Comparison of ENCODE assay signal across 8 cellular contexts in genomic region chr5:150486402-150487198, GRCh38. TPM values are rescaled to one million over a fixed set of nuclear protein-coding genes. Genes with fewer than 3 reads are reported as not detected.
A peak's percentile ranks its signal among the peaks of the same experiment; 100 is the strongest.
DNase-seq lines count a peak whose midpoint lies in the region; FAIRE-seq and TF ChIP-seq lines count a peak whose summit lies in the region.

No MANE protein-coding gene starts in this region.

- H2AFZ ChIP-seq in Karpas-422 (ENCODE audit: low read length): no peak overlapping the region; the same call in 1 of the 2 replicates

- H3K9ac ChIP-seq in Karpas-422 (ENCODE audit: low read length) (peak overlapping the region; percentile 79), colonic mucosa (ENCODE audit: low read depth in 2 of 2, low read length in 2 of 2) (peak overlapping the region; percentile 87 to 100)

- H3K4me1 ChIP-seq in Karpas-422 (ENCODE audit: low read length) (peaks cover 53% of the 10 kb centered on the region), colonic mucosa (peaks cover 22% of the 10 kb centered on the region)

- no peaks in the 10 kb centered on the region for H3K79me2 ChIP-seq in Karpas-422 (ENCODE audit: low read length)

- H3K9me3 ChIP-seq in Karpas-422 (ENCODE audit: low read length): no peaks in the 10 kb centered on the region
- no peaks in the 10 kb centered on the region for H3K9me3 ChIP-seq in colonic mucosa

- H3K9me2 ChIP-seq in Karpas-422 (replicated peaks; ENCODE audit: insufficient read depth, low read length): no peaks in the 10 kb centered on the region

- H3K36me3 ChIP-seq in Karpas-422 (ENCODE audit: insufficient read depth, low read length) (no peaks in the 10 kb centered on the region), colonic mucosa (no peaks in the 10 kb centered on the region)

- intact Hi-C loops in colonic mucosa (cut with DNase I): loop anchor here (5.0 kb wide), 1 partner anchor 36 kb away; no protein-coding TSS in a partner anchor

- H3K27ac ChIP-seq in Karpas-422 (ENCODE audit: low read length): peak overlapping the region; percentile 14; the same call in 1 of the 2 replicates
- peak overlapping the region; percentile 89 for H3K27ac ChIP-seq in colonic mucosa

- no peaks in the 10 kb centered on the region for H3K27me3 ChIP-seq in Karpas-422 (ENCODE audit: low read length)
- H3K27me3 ChIP-seq in colonic mucosa: no peaks in the 10 kb centered on the region

- no peak for TF ChIP-seq CTCF in colonic mucosa (IDR thresholded peaks at IDR 0.05)
- no peak for TF ChIP-seq CTCF in D721Med (IDR thresholded peaks at IDR 0.05; ENCODE audit: insufficient read depth, missing control alignments)

- FAIRE-seq in D721Med (lab: Jason Lieb, UNC): no peak

- H3K4me3 ChIP-seq in Karpas-422 (ENCODE audit: low read length): peak overlapping the region; percentile 73
- H3K4me3 ChIP-seq in colonic mucosa: peak overlapping the region; percentile 93

- H3K4me2 ChIP-seq in Karpas-422 (ENCODE audit: low read depth, low read length, poor library complexity, severe bottlenecking): peak overlapping the region; percentile 82

- no peaks in the 10 kb centered on the region for H4K20me1 ChIP-seq in Karpas-422 (ENCODE audit: insufficient read depth, low read depth, low read length)

- DNase-seq in NCI-H1092 treated with DMSO at 0.1 percent for 48 hours (lab: John Stamatoyannopoulos, UW): peak; percentile 17
- no peak for DNase-seq in NCI-H1092 (lab: John Stamatoyannopoulos, UW)
- peak; percentile 79 for DNase-seq in Karpas-422
- peak; percentile 40 for DNase-seq in activated CD4-positive, CD25-positive, alpha-beta regulatory T cell treated with anti-CD3 and anti-CD28 coated beads, Interleukin-2, amount 50 U/mL, for 72 hours
- DNase-seq in colonic mucosa: peak; percentile 68
- peak; percentile 95 for DNase-seq in left kidney (ENCODE audit: low read depth, low spot score)
- peak; percentile 26 to 37 for DNase-seq in stimulated activated CD4-positive, alpha-beta T cell treated with anti-CD3 and anti-CD28 coated beads, Interleukin-2, amount 100 ng/mL, for 48 hours
- no peak for DNase-seq in D721Med (ENCODE audit: insufficient read length, low spot score)

RNA-seq across cellular contexts. Expression of gene NDST1, which starts 21.3 kb away (rescaled TPM):
- 8.4 and 20.9 TPM in 2 replicates for total RNA-seq in Karpas-422 (2014; rRNA removed; shearing (Covaris generic); ENCODE audit: low replicate concordance)
- total RNA-seq in colonic mucosa: 10 to 100 TPM; 37.4 to 51.3 TPM

RNA-seq across cellular contexts. Expression of gene RPS14, which starts 37.1 kb away (rescaled TPM):
- 3,040 and 3,750 TPM in 2 replicates for total RNA-seq in Karpas-422 (2014; rRNA removed; shearing (Covaris generic); ENCODE audit: low replicate concordance)
- 1,000 to 10,000 TPM; 1,643 to 1,700 TPM for total RNA-seq in colonic mucosa

Comparison
In these comparisons a context has a peak if more than half of its experiments do, and no peak if none do; other contexts are left out.
1. DNase-seq: peak in NCI-H1092 treated with DMSO at 0.1 percent for 48 hours (single experiment), Karpas-422 (single experiment), activated CD4-positive, CD25-positive, alpha-beta regulatory T cell treated with anti-CD3 and anti-CD28 coated beads, Interleukin-2, amount 50 U/mL, for 72 hours (single experiment), colonic mucosa (single experiment), left kidney (single experiment) and stimulated activated CD4-positive, alpha-beta T cell treated with anti-CD3 and anti-CD28 coated beads, Interleukin-2, amount 100 ng/mL, for 48 hours (2 of 2); none in NCI-H1092 (single experiment) and D721Med (single experiment).